1 cellular context compared by ENCODE assay signal in the genomic region with DNA sequence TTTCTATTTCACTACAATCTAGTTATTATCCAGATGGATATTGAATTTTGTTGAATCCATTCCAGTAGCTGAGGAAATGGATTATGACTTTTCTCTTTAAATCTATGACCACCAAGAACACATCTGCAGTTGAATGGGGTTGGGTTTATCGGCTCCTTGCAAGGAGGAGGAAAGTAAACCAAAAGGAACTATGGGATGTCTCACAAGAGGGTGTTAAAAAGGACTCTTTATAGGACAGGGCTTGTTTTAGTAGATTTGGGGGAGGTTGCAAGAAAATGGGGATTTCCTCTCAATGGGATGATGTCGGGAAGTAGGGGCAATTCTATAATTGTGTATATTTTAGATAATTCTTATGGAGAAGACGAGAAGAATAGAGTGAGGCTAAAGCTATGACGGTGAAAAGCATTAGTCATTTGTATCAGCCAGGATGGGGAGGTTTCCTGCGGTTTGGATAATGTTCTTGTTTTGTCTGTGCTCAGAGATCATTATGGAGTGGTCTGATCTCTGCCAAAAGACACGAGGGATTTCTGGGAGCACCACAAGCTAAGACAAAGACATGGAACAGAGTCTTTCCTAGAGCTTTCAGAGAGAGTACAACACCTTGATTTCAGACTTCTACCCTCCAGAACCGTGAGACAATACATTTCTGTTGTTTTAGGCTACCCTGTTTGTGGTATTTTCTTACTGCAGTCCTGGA.
TF ChIP-seq lines count a peak whose summit lies in the region.

No MANE protein-coding gene starts in this region.

TF ChIP-seq in K562, 482 proteins besides CTCF, POLR2A, EP300 and RAD21 (continued from another document and continues in another):
- TF ChIP-seq SIN3A (IDR thresholded peaks at IDR 0.05; ENCODE audit: borderline replicate concordance in 2 of 2, control insufficient read depth in 1 of 2, low read depth in 2 of 2, low read length in 2 of 2) (0 out of 4 replicates have a peak, but pooled peaks of 1 of the 2 experiments have one; percentile 35), KDM5B (IDR thresholded peaks at IDR 0.05; ENCODE audit: insufficient replicate concordance, low read depth, low read length) (no peak), ZNF311 (CRISPR knock-in tag; IDR thresholded peaks at IDR 0.05) (0 out of 2 replicates have a peak, but pooled peaks have one; percentile 11), DIDO1 (tag; IDR thresholded peaks at IDR 0.05; ENCODE audit: low read depth) (no peak), ZNF644 (tag; IDR thresholded peaks at IDR 0.05; ENCODE audit: low read depth) (peak; percentile 58; the same call in 1 of the 2 replicates), RBM17 (IDR thresholded peaks at IDR 0.05; ENCODE audit: borderline replicate concordance, low read depth, low read length) (no peak), NCOA1 (IDR thresholded peaks at IDR 0.05; ENCODE audit: low read depth) (no peak; the same call in 1 of the 2 replicates), NCOA4 (IDR thresholded peaks at IDR 0.05; ENCODE audit: partially characterized antibody) (no peak), FOXO4 (CRISPR knock-in tag; IDR thresholded peaks at IDR 0.05) (no peak), SMARCB1 (IDR thresholded peaks at IDR 0.05; ENCODE audit: insufficient read length, low read depth) (no peak), ZNF197 (CRISPR knock-in tag; IDR thresholded peaks at IDR 0.05; ENCODE audit: low read depth) (peak; percentile 44; the same call in 1 of the 2 replicates), MAFK (IDR thresholded peaks at IDR 0.05; ENCODE audit: low read length) (peak; percentile 47; the same call in 1 of the 2 replicates), ZNF324 (CRISPR knock-in tag; IDR thresholded peaks at IDR 0.05) (no peak), E2F3 (CRISPR knock-in tag; IDR thresholded peaks at IDR 0.05) (no peak), NFIC (IDR thresholded peaks at IDR 0.05) (peak; percentile 78), BRF1 (IDR thresholded peaks at IDR 0.05; ENCODE audit: borderline replicate concordance, extremely low read depth, insufficient read length) (no peak), CEBPZ (IDR thresholded peaks at IDR 0.05; ENCODE audit: borderline replicate concordance, low read depth, low read length) (no peak), ZBTB7A (IDR thresholded peaks at IDR 0.05; ENCODE audit: borderline replicate concordance, control insufficient read depth, low read depth, low read length) (no peak), SP2 (IDR thresholded peaks at IDR 0.05; ENCODE audit: extremely low read depth, low read depth, low read length, poor library complexity, severe bottlenecking) (no peak), ZNF165 (CRISPR knock-in tag; IDR thresholded peaks at IDR 0.05; ENCODE audit: borderline replicate concordance) (no peak), PHTF2 (CRISPR knock-in tag; IDR thresholded peaks at IDR 0.05) (no peak), HMBOX1 (IDR thresholded peaks at IDR 0.05) (no peak; the same call in 1 of the 2 replicates), SRSF9 (IDR thresholded peaks at IDR 0.05; ENCODE audit: borderline replicate concordance, low read depth, low read length) (no peak), ZBTB40 (IDR thresholded peaks at IDR 0.05) (peak; percentile 22; the same call in 1 of the 2 replicates), ZBTB40 (CRISPR knock-in tag; IDR thresholded peaks at IDR 0.05) (no peak), CBFA2T2 (conservative IDR thresholded peaks at IDR 0.05) (peak; percentile 76), KHSRP (IDR thresholded peaks at IDR 0.05) (no peak), E2F8 (IDR thresholded peaks at IDR 0.05; ENCODE audit: low read depth, partially characterized antibody) (no peak), SRF (CRISPR knock-in tag; IDR thresholded peaks at IDR 0.05) (0 out of 4 replicates have a peak, but pooled peaks of 1 of the 2 experiments have one; percentile 2), HDAC2 (IDR thresholded peaks at IDR 0.05) (peak; percentile 72; the same call in 1 of the 2 replicates), PTRF (tag; IDR thresholded peaks at IDR 0.05) (no peak), RFX7 (CRISPR knock-in tag; IDR thresholded peaks at IDR 0.05) (no peak), TRIM24 (IDR thresholded peaks at IDR 0.05) (peak in 1 of 2 experiments; percentile 70), MTA1 (IDR thresholded peaks at IDR 0.05; ENCODE audit: borderline replicate concordance) (peak; percentile 61; the same call in 1 of the 2 replicates), ZNF830 (CRISPR knock-in tag; IDR thresholded peaks at IDR 0.05) (no peak), RBM14 (IDR thresholded peaks at IDR 0.05; ENCODE audit: borderline replicate concordance, insufficient read depth, low read depth, low read length) (no peak), RHOXF2B (CRISPR knock-in tag; conservative IDR thresholded peaks at IDR 0.05) (no peak)
- TF ChIP-seq, protein P1, sequence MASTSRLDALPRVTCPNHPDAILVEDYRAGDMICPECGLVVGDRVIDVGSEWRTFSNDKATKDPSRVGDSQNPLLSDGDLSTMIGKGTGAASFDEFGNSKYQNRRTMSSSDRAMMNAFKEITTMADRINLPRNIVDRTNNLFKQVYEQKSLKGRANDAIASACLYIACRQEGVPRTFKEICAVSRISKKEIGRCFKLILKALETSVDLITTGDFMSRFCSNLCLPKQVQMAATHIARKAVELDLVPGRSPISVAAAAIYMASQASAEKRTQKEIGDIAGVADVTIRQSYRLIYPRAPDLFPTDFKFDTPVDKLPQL (IDR thresholded peaks at IDR 0.05; ENCODE audit: extremely low read depth, insufficient read length): no peak
- TF ChIP-seq, protein P2, sequence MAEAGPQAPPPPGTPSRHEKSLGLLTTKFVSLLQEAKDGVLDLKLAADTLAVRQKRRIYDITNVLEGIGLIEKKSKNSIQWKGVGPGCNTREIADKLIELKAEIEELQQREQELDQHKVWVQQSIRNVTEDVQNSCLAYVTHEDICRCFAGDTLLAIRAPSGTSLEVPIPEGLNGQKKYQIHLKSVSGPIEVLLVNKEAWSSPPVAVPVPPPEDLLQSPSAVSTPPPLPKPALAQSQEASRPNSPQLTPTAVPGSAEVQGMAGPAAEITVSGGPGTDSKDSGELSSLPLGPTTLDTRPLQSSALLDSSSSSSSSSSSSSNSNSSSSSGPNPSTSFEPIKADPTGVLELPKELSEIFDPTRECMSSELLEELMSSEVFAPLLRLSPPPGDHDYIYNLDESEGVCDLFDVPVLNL (CRISPR knock-in tag; IDR thresholded peaks at IDR 0.05; ENCODE audit: low read depth): no peak
